ENCODE assay signal across 1 cellular context in the genomic region with DNA sequence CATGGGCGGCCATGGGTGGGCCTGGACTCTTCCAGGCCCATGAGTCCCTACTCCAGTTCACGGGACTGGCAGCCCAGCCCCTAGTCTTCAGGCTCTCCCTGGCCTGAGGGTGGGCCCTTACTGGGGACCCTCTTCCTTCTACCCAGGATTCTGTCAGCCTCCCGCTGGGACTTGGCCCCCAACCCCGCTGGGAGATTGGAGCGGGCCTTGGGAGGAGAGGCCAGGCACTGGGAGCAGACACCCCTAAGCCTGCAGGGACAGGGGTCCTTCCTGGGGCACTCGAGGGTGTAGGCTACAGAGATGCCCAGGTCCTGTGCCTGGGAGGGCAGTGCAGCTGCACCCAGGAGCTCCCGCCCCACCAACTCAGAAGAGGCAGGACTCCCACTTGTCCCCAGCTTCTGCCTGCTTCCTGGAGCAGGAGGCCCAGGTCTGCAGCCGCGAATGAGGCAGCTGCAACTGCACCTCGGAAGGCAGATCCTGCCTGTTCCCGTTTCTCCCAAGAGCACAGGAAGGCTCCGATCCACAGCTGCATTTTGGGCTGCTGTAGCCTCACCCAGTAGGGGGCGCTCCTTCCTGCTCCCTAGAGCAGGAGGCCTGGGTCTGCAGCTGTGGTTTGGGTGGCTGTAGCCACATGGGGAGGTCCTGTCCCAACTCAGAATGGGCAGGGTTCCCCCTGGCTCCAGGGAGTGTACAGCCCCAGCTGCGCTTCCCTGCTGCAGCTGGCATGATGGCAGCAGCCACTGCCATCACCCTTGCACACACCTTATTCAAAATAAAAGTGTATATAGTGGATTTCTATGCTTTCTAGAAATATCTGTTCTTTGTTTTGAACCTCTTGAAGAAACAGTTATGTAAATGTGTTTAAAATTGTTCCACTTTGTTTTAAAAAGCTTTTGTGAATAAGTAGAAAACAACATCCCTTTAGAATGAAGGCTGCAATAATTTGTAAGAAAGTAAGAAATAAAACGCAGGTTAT.
TF ChIP-seq lines count a peak whose summit lies in the region.

No MANE protein-coding gene starts in this region.

TF ChIP-seq in H1, 55 proteins besides CTCF, POLR2A, EP300 and RAD21:
- TF ChIP-seq CEBPB (IDR thresholded peaks at IDR 0.05; ENCODE audit: low read depth, low read length) (no peak), SIN3A (conservative IDR thresholded peaks at IDR 0.05 in 1 of 2, IDR thresholded peaks at IDR 0.05 in 1 of 2; ENCODE audit: low read depth in 1 of 2, low read length in 2 of 2) (0 out of 4 replicates have a peak, but pooled peaks of 1 of the 2 experiments have one; percentile 36), BACH1 (IDR thresholded peaks at IDR 0.05; ENCODE audit: low read length) (no peak), BRCA1 (IDR thresholded peaks at IDR 0.05; ENCODE audit: low read depth, low read length) (no peak), HDAC6 (IDR thresholded peaks at IDR 0.05; ENCODE audit: low read depth, low read length) (no peak), YY1 (IDR thresholded peaks at IDR 0.05; ENCODE audit: low read depth, low read length) (peak; percentile 62; the same call in 1 of the 2 replicates), SP1 (IDR thresholded peaks at IDR 0.05; ENCODE audit: low read depth, low read length) (no peak), CTBP2 (IDR thresholded peaks at IDR 0.05; ENCODE audit: borderline replicate concordance, insufficient read depth, insufficient read length, low read length) (peak; percentile 33), SP2 (IDR thresholded peaks at IDR 0.05; ENCODE audit: low read length) (no peak), JUND (IDR thresholded peaks at IDR 0.05; ENCODE audit: low read length) (peak; percentile 23; the same call in 1 of the 2 replicates), RNF2 (IDR thresholded peaks at IDR 0.05; ENCODE audit: borderline replicate concordance, low read depth, low read length, missing control alignments, poor library complexity, severe bottlenecking) (no peak), CBX8 (IDR thresholded peaks at IDR 0.05; ENCODE audit: borderline replicate concordance, low read depth, low read length) (no peak), JUN (IDR thresholded peaks at IDR 0.05; ENCODE audit: low read depth, low read length) (no peak), TCF12 (IDR thresholded peaks at IDR 0.05; ENCODE audit: low read depth, low read length) (peak; percentile 88), EZH2 (IDR thresholded peaks at IDR 0.05; ENCODE audit: low read depth, low read length, severe bottlenecking) (no peak), RFX5 (IDR thresholded peaks at IDR 0.05; ENCODE audit: borderline replicate concordance, low read depth, low read length) (no peak), EGR1 (IDR thresholded peaks at IDR 0.05; ENCODE audit: borderline replicate concordance, low read depth, low read length) (no peak), MAX (IDR thresholded peaks at IDR 0.05) (peak; percentile 35; the same call in 1 of the 2 replicates), CHD2 (IDR thresholded peaks at IDR 0.05; ENCODE audit: low read length) (no peak), FOSL1 (IDR thresholded peaks at IDR 0.05; ENCODE audit: insufficient read depth, low read depth, low read length) (no peak), CHD7 (IDR thresholded peaks at IDR 0.05; ENCODE audit: insufficient replicate concordance, low read length) (no peak), TBP (IDR thresholded peaks at IDR 0.05; ENCODE audit: low read depth, low read length) (peak; percentile 52; the same call in 1 of the 2 replicates), TAF7 (optimal IDR thresholded peaks at IDR 0.05; ENCODE audit: borderline replicate concordance, low read depth, low read length) (peak; percentile 20), PHF8 (conservative IDR thresholded peaks at IDR 0.05; ENCODE audit: low read depth, low read length) (no peak), ASH2L (IDR thresholded peaks at IDR 0.05; ENCODE audit: low read length) (no peak)
- TF ChIP-seq, protein P1, sequence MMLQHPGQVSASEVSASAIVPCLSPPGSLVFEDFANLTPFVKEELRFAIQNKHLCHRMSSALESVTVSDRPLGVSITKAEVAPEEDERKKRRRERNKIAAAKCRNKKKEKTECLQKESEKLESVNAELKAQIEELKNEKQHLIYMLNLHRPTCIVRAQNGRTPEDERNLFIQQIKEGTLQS (IDR thresholded peaks at IDR 0.05; ENCODE audit: insufficient read depth, low read depth, low read length): no peak
